ENCODE assay signal across 8 cellular contexts in genomic region chr11:789951-790350, GRCh38.
A peak's percentile ranks its signal among the peaks of the same experiment; 100 is the strongest.
DNase-seq lines count a peak whose midpoint lies in the region; ATAC-seq and TF ChIP-seq lines count a peak whose summit lies in the region.

Gene CEND1, minus strand, starts transcription at chr11:790090. Its CDS starts 1,514 bp downstream, at chr11:788576.

- no peak for ATAC-seq in HG03565 (IDR thresholded peaks at IDR 0.05; ENCODE audit: unreplicated experiment)
- ATAC-seq in GM21786 (IDR thresholded peaks at IDR 0.05; ENCODE audit: unreplicated experiment), result no peak
- ATAC-seq in HG03432 (IDR thresholded peaks at IDR 0.05; ENCODE audit: unreplicated experiment), result no peak

- H3K79me2 ChIP-seq in SU-DHL-6 (ENCODE audit: insufficient read depth, low read length), result no peaks in the 10 kb centered on the region

- no peak for TF ChIP-seq CTCF in SU-DHL-6 (IDR thresholded peaks at IDR 0.05; ENCODE audit: insufficient read depth, low read length, poor library complexity, severe bottlenecking)

- peak within 1 kb of the TSS; percentile 47 for H3K9ac ChIP-seq in SU-DHL-6 (ENCODE audit: low read length)

- H3K4me2 ChIP-seq in SU-DHL-6 (ENCODE audit: low read depth, low read length, poor library complexity, severe bottlenecking), result peak within 1 kb of the TSS; percentile 54

- H3K9me3 ChIP-seq in SU-DHL-6 (ENCODE audit: insufficient read depth, low read length), result no peaks in the 10 kb centered on the region

- H4K20me1 ChIP-seq in SU-DHL-6 (ENCODE audit: low read depth, low read length), result no peaks in the 10 kb centered on the region

- H3K9me2 ChIP-seq in SU-DHL-6 (replicated peaks; ENCODE audit: insufficient read depth, low read length), result no peaks in the 10 kb centered on the region

- H3K27me3 ChIP-seq in SU-DHL-6 (ENCODE audit: low read length), result no peaks in the 10 kb centered on the region

- H3K4me3 ChIP-seq in SU-DHL-6 (ENCODE audit: insufficient read depth, low read length, poor library complexity, severe bottlenecking), result peak within 1 kb of the TSS; percentile 49
- H3K4me3 ChIP-seq in skeletal muscle cell (ENCODE audit: low read depth, low read length), result peak within 1 kb of the TSS; percentile 35

- peaks cover 4% of the 10 kb centered on the region; the same call in 1 of the 2 replicates for H3F3A ChIP-seq in SU-DHL-6 (ENCODE audit: insufficient read depth)

- DNase-seq in NCI-H2171 treated with DMSO at 0.1 percent for 48 hours (lab: John Stamatoyannopoulos, UW) (peak; percentile 13), NCI-H2171 (lab: John Stamatoyannopoulos, UW) (no peak), epidermal melanocyte (ENCODE audit: insufficient read length, low spot score) (peak; percentile 64), skeletal muscle cell (ENCODE audit: low read depth) (no peak)

- no peak within 1 kb of the TSS for H2AFZ ChIP-seq in SU-DHL-6 (ENCODE audit: low read depth, low read length, severe bottlenecking)

- H3K36me3 ChIP-seq in SU-DHL-6 (ENCODE audit: low read length), result no peaks in the 10 kb centered on the region

- no peak within 1 kb of the TSS for H3K27ac ChIP-seq in SU-DHL-6 (ENCODE audit: low read depth, low read length)

Comparison
In these comparisons a context has a peak if more than half of its experiments do, and no peak if none do; other contexts are left out.
1. DNase-seq: peak in NCI-H2171 treated with DMSO at 0.1 percent for 48 hours (single experiment) and epidermal melanocyte (single experiment); none in NCI-H2171 (single experiment) and skeletal muscle cell (single experiment).